In the genomic region with DNA sequence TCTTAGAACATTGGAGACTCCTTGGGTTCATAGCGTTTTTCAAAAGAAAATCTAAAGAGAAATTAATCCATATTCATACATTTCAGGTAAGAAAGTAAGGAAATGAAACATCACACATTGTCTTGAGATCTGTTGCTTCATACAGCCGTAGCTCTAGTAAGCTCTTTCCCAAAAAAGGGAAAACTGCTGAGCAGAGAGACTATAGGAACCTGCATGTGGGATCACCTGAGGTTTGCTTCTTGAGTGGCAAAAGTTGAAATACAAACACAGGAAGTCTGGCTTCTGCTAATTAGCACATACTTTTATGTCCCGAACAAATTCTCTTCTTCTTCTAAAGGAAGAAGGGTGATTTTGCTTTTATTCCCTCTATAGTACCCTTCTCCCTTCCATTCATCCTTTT, we compare ENCODE assay signal across 1 cellular context.
TF ChIP-seq lines count a peak whose summit lies in the region.

No MANE protein-coding gene starts in this region.

TF ChIP-seq in GM23338, 12 proteins besides CTCF, POLR2A, EP300 and RAD21 (continued from another document):
- TF ChIP-seq, protein P1, sequence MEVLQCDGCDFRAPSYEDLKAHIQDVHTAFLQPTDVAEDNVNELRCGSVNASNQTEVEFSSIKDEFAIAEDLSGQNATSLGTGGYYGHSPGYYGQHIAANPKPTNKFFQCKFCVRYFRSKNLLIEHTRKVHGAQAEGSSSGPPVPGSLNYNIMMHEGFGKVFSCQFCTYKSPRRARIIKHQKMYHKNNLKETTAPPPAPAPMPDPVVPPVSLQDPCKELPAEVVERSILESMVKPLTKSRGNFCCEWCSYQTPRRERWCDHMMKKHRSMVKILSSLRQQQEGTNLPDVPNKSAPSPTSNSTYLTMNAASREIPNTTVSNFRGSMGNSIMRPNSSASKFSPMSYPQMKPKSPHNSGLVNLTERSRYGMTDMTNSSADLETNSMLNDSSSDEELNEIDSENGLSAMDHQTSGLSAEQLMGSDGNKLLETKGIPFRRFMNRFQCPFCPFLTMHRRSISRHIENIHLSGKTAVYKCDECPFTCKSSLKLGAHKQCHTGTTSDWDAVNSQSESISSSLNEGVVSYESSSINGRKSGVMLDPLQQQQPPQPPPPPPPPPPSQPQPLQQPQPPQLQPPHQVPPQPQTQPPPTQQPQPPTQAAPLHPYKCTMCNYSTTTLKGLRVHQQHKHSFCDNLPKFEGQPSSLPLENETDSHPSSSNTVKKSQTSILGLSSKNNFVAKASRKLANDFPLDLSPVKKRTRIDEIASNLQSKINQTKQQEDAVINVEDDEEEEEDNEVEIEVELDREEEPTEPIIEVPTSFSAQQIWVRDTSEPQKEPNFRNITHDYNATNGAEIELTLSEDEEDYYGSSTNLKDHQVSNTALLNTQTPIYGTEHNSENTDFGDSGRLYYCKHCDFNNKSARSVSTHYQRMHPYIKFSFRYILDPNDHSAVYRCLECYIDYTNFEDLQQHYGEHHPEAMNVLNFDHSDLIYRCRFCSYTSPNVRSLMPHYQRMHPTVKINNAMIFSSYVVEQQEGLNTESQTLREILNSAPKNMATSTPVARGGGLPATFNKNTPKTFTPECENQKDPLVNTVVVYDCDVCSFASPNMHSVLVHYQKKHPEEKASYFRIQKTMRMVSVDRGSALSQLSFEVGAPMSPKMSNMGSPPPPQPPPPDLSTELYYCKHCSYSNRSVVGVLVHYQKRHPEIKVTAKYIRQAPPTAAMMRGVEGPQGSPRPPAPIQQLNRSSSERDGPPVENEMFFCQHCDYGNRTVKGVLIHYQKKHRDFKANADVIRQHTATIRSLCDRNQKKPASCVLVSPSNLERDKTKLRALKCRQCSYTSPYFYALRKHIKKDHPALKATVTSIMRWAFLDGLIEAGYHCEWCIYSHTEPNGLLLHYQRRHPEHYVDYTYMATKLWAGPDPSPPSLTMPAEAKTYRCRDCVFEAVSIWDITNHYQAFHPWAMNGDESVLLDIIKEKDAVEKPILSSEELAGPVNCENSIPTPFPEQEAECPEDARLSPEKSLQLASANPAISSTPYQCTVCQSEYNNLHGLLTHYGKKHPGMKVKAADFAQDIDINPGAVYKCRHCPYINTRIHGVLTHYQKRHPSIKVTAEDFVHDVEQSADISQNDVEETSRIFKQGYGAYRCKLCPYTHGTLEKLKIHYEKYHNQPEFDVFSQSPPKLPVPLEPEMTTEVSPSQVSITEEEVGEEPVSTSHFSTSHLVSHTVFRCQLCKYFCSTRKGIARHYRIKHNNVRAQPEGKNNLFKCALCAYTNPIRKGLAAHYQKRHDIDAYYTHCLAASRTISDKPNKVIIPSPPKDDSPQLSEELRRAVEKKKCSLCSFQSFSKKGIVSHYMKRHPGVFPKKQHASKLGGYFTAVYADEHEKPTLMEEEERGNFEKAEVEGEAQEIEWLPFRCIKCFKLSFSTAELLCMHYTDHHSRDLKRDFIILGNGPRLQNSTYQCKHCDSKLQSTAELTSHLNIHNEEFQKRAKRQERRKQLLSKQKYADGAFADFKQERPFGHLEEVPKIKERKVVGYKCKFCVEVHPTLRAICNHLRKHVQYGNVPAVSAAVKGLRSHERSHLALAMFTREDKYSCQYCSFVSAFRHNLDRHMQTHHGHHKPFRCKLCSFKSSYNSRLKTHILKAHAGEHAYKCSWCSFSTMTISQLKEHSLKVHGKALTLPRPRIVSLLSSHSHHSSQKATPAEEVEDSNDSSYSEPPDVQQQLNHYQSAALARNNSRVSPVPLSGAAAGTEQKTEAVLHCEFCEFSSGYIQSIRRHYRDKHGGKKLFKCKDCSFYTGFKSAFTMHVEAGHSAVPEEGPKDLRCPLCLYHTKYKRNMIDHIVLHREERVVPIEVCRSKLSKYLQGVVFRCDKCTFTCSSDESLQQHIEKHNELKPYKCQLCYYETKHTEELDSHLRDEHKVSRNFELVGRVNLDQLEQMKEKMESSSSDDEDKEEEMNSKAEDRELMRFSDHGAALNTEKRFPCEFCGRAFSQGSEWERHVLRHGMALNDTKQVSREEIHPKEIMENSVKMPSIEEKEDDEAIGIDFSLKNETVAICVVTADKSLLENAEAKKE (CRISPR knock-in tag; IDR thresholded peaks at IDR 0.05): no peak
- TF ChIP-seq POLR2AphosphoS5 (IDR thresholded peaks at IDR 0.05; ENCODE audit: low read depth) (no peak), REST (IDR thresholded peaks at IDR 0.05; ENCODE audit: unreplicated experiment) (no peak), JUNB (IDR thresholded peaks at IDR 0.05; ENCODE audit: unreplicated experiment) (no peak)
